8 cellular contexts compared by ENCODE assay signal in the genomic region with DNA sequence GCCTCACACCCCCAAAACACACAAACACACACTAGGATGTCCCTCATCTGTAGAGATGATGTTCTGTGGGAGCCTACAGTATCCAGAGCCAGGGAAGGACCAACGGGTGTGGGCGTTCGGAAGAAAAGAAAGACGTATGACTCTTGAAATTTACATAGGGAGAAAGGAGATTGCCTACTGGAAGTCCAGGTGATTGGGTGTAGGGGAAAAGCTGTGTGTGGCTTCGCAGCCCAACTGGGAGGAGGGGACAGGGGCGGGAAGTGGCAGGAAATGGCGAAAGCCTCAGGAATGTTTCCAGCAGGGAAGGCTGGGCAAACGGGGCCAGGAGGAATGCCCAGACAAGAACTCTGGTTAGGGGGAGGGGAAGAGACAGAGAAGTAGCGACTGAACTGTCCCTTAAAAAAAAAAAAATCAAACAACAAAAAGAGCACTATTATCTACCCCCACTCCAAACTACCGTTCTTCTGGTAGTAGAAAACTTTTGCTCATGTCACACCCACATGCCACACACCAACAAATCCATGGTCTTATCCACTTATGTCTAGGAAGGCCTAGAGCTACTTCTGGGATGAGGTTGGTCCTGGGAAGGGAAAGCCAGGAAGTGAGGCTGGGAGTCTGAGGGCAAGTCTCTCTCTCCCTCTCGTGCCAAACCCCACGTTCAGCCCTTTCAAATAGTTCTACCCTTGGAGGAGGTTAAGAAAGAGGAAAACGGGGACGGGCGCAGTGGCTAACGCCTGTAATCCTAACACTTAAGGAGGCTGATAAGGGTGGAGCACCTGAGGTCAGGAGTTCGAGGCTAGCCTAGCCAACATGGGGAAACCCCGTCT. TPM values are rescaled to one million over a fixed set of nuclear protein-coding genes. Genes with fewer than 3 reads are reported as not detected.
A peak's percentile ranks its signal among the peaks of the same experiment; 100 is the strongest.
DNase-seq lines count a peak whose midpoint lies in the region; ATAC-seq and TF ChIP-seq lines count a peak whose summit lies in the region.

No MANE protein-coding gene starts in this region.

- H3K9me3 Mint-ChIP-seq in activated naive CD4-positive, alpha-beta T cell treated with anti-CD3 and anti-CD28 coated beads, Interleukin-2, amount 50 U/mL, for 24 hours = no peaks in the 10 kb centered on the region
- no peaks in the 10 kb centered on the region for H3K9me3 Mint-ChIP-seq in activated naive CD4-positive, alpha-beta T cell treated with anti-CD3 and anti-CD28 coated beads, Interleukin-2, amount 50 U/mL, for 72 hours
- peaks cover 3% of the 10 kb centered on the region for H3K9me3 Mint-ChIP-seq in glutamatergic neuron (ENCODE audit: unreplicated experiment)

- ATAC-seq in activated naive CD4-positive, alpha-beta T cell treated with anti-CD3 and anti-CD28 coated beads, Interleukin-2, amount 50 U/mL, for 72 hours = no peak
- ATAC-seq in psoas muscle (peak in 3 of 4 donors; percentile 9 to 23 (median 10)), GM21723 (IDR thresholded peaks at IDR 0.05; ENCODE audit: unreplicated experiment) (no peak), GM18511 (IDR thresholded peaks at IDR 0.05; ENCODE audit: unreplicated experiment) (no peak), GM21786 (IDR thresholded peaks at IDR 0.05; ENCODE audit: unreplicated experiment) (no peak)

- no peaks in the 10 kb centered on the region for H3K27me3 Mint-ChIP-seq in activated naive CD4-positive, alpha-beta T cell treated with anti-CD3 and anti-CD28 coated beads, Interleukin-2, amount 50 U/mL, for 24 hours
- peaks cover 9% of the 10 kb centered on the region for H3K27me3 Mint-ChIP-seq in glutamatergic neuron (ENCODE audit: unreplicated experiment)

- H3K36me3 ChIP-seq in WERI-Rb-1 = peaks cover 17% of the 10 kb centered on the region
- peaks cover 0 to 16% of the 10 kb centered on the region in 2 donors for H3K36me3 ChIP-seq in psoas muscle (ENCODE audit: insufficient read depth in 1 of 2, low read depth in 1 of 2)

- H3K4me1 ChIP-seq in psoas muscle = peaks cover 50% of the 10 kb centered on the region

- no peak for TF ChIP-seq CTCF in WERI-Rb-1 (IDR thresholded peaks at IDR 0.05; ENCODE audit: low read depth, low read length)
- TF ChIP-seq CTCF in glutamatergic neuron (IDR thresholded peaks at IDR 0.05; ENCODE audit: partially characterized antibody, unreplicated experiment) = no peak
- TF ChIP-seq CTCF in psoas muscle (IDR thresholded peaks at IDR 0.05) = no peak

- H3K36me3 Mint-ChIP-seq in activated naive CD4-positive, alpha-beta T cell treated with anti-CD3 and anti-CD28 coated beads, Interleukin-2, amount 50 U/mL, for 24 hours = peaks cover 2% of the 10 kb centered on the region
- H3K36me3 Mint-ChIP-seq in activated naive CD4-positive, alpha-beta T cell treated with anti-CD3 and anti-CD28 coated beads, Interleukin-2, amount 50 U/mL, for 72 hours = peaks cover under 1 to 13% of the 10 kb centered on the region in 2 donors
- H3K36me3 Mint-ChIP-seq in glutamatergic neuron (ENCODE audit: unreplicated experiment) = no peaks in the 10 kb centered on the region

- 23 to 34% (median 25%) methylated on average over 18 of the region's 18 CpGs for WGBS in psoas muscle, 3 donors

- H3K9me3 ChIP-seq in WERI-Rb-1 (ENCODE audit: severe bottlenecking) (no peaks in the 10 kb centered on the region), psoas muscle (no peaks in the 10 kb centered on the region)

- no peak overlapping the region for H3K4me3 Mint-ChIP-seq in activated naive CD4-positive, alpha-beta T cell treated with anti-CD3 and anti-CD28 coated beads, Interleukin-2, amount 50 U/mL, for 24 hours
- peak overlapping the region; percentile 82 for H3K4me3 Mint-ChIP-seq in glutamatergic neuron (ENCODE audit: unreplicated experiment)

- peak overlapping the region; percentile 69 for H3K27ac Mint-ChIP-seq in activated naive CD4-positive, alpha-beta T cell treated with anti-CD3 and anti-CD28 coated beads, Interleukin-2, amount 50 U/mL, for 24 hours
- peak overlapping the region in 1 of 2 donors; percentile 93 for H3K27ac Mint-ChIP-seq in activated naive CD4-positive, alpha-beta T cell treated with anti-CD3 and anti-CD28 coated beads, Interleukin-2, amount 50 U/mL, for 72 hours
- H3K27ac Mint-ChIP-seq in glutamatergic neuron (ENCODE audit: unreplicated experiment) = peak overlapping the region; percentile 89

- H3K27me3 ChIP-seq in WERI-Rb-1 (ENCODE audit: insufficient read depth, low read depth, severe bottlenecking) (no peaks in the 10 kb centered on the region), psoas muscle (ENCODE audit: insufficient read depth in 3 of 3, low read length in 2 of 3) (no peaks in the 10 kb centered on the region)

- H3K4me1 Mint-ChIP-seq in activated naive CD4-positive, alpha-beta T cell treated with anti-CD3 and anti-CD28 coated beads, Interleukin-2, amount 50 U/mL, for 24 hours = peaks cover 38% of the 10 kb centered on the region
- peaks cover 31% of the 10 kb centered on the region for H3K4me1 Mint-ChIP-seq in glutamatergic neuron (ENCODE audit: low read depth, unreplicated experiment)

- peak overlapping the region; percentile 89 for H3K27ac ChIP-seq in WERI-Rb-1
- peak overlapping the region; percentile 99 for H3K27ac ChIP-seq in psoas muscle

- intact Hi-C loops in psoas muscle (cut with DNase I) = loop anchor here (5.0 kb wide), 2 partner anchors 40 to 110 kb away; no protein-coding TSS in a partner anchor

- DNase-seq in activated naive CD4-positive, alpha-beta T cell treated with anti-CD3 and anti-CD28 coated beads, Interleukin-2, amount 50 U/mL, for 72 hours (ENCODE audit: low spot score in 2 of 2) = no peak
- peak; percentile 64 for DNase-seq in WERI-Rb-1
- DNase-seq in glutamatergic neuron = no peak
- DNase-seq in psoas muscle = peak; percentile 68 to 74

- H3K4me3 ChIP-seq in WERI-Rb-1 (ENCODE audit: low read depth, low read length) = peak overlapping the region; percentile 55
- peak overlapping the region; percentile 84 for H3K4me3 ChIP-seq in psoas muscle

RNA-seq across cellular contexts. Expression of a gene that starts 1.8 kb away (rescaled TPM):
- 100 to 1,000 TPM; 202 to 308 TPM for total RNA-seq in activated naive CD4-positive, alpha-beta T cell treated with anti-CD3 and anti-CD28 coated beads, Interleukin-2, amount 50 U/mL, for 72 hours
- total RNA-seq in glutamatergic neuron (ENCODE audit: unreplicated experiment) (22.8 TPM), psoas muscle (10 to 100 TPM in 1 of 4 donors, 1 to 10 TPM in 3; 5.5 to 13.8 (median 6.9) TPM)
- polyA plus RNA-seq in psoas muscle = 10 to 100 TPM; 12.1 to 48.1 (median 30.1) TPM

RNA-seq across cellular contexts. Expression of a gene that starts 2.2 kb away (rescaled TPM):
- total RNA-seq in activated naive CD4-positive, alpha-beta T cell treated with anti-CD3 and anti-CD28 coated beads, Interleukin-2, amount 50 U/mL, for 72 hours = 10 to 100 TPM; 50.3 to 76.2 TPM
- 155 TPM for total RNA-seq in glutamatergic neuron (ENCODE audit: unreplicated experiment)
- 10 to 100 TPM; 52.3 to 87.2 (median 82.8) TPM for total RNA-seq in psoas muscle
- polyA plus RNA-seq in psoas muscle = 10 to 100 TPM; 33.2 to 67.3 (median 43.8) TPM

RNA-seq across cellular contexts. Expression of a gene that starts 10.4 kb away (rescaled TPM):
- 10 to 100 TPM; 40.8 to 41.9 TPM for total RNA-seq in activated naive CD4-positive, alpha-beta T cell treated with anti-CD3 and anti-CD28 coated beads, Interleukin-2, amount 50 U/mL, for 72 hours
- total RNA-seq in glutamatergic neuron (ENCODE audit: unreplicated experiment) (68.8 TPM), psoas muscle (10 to 100 TPM; 24.5 to 39.4 (median 30.4) TPM)
- 10 to 100 TPM; 32.4 to 52.7 (median 51.6) TPM for polyA plus RNA-seq in psoas muscle

RNA-seq across cellular contexts. Expression of a gene that starts 11.1 kb away (rescaled TPM):
- total RNA-seq in activated naive CD4-positive, alpha-beta T cell treated with anti-CD3 and anti-CD28 coated beads, Interleukin-2, amount 50 U/mL, for 72 hours = 10 to 100 TPM; 27.7 to 55.3 TPM
- total RNA-seq in glutamatergic neuron (ENCODE audit: unreplicated experiment) (32.7 TPM), psoas muscle (10 to 100 TPM; 14.5 to 23.0 (median 17.4) TPM)
- polyA plus RNA-seq in psoas muscle = 10 to 100 TPM; 13.1 to 24.0 (median 14.5) TPM

RNA-seq across cellular contexts. Expression of a gene that starts 16.8 kb away (rescaled TPM):
- total RNA-seq in activated naive CD4-positive, alpha-beta T cell treated with anti-CD3 and anti-CD28 coated beads, Interleukin-2, amount 50 U/mL, for 72 hours = 10 to 100 TPM; 40.9 to 41.1 TPM
- total RNA-seq in glutamatergic neuron (ENCODE audit: unreplicated experiment) (29.9 TPM), psoas muscle (100 to 1,000 TPM in 2 of 4 donors, 10 to 100 TPM in 2; 76.5 to 149 (median 104) TPM)
- 10 to 100 TPM; 13.6 to 79.6 (median 54.8) TPM for polyA plus RNA-seq in psoas muscle

Comparison
In these comparisons a context has a peak if more than half of its experiments do, and no peak if none do; other contexts are left out.
1. ATAC-seq: peak in psoas muscle (3 of 4); none in activated naive CD4-positive, alpha-beta T cell treated with anti-CD3 and anti-CD28 coated beads, Interleukin-2, amount 50 U/mL, for 72 hours (0 of 2), GM21723 (single experiment), GM18511 (single experiment) and GM21786 (single experiment).
2. DNase-seq: peak in WERI-Rb-1 (single experiment) and psoas muscle (2 of 2); none in activated naive CD4-positive, alpha-beta T cell treated with anti-CD3 and anti-CD28 coated beads, Interleukin-2, amount 50 U/mL, for 72 hours (0 of 2) and glutamatergic neuron (single experiment).